16 cellular contexts compared by ENCODE assay signal in the genomic region with DNA sequence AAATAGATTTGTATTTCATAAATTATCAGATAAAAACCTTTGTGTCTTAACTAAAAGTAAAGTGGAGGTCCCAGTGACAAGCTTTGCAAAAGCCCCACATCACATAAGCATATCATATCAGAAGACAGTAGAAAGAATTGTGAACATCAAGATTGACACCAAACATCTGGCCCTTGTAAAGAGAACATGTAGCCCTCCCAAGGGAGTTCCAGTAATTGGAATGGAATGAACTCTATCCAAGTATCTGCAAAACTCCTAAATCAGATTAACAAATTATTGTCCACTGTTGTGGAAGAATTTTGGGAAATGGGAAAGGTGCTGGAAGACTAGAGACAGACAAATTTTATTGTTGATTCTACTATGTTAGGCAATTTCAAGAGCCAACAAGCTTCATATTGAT.
"Had no signal": no experiment of that assay in that cellular context is flagged by ENCODE, and none has a peak within 500 bp of the region (broad histone marks: within the 10 kb centered on the region; RNA-seq: fewer than 3 reads in every experiment).

No MANE protein-coding gene starts in this region.

- H3K4me3 ChIP-seq: breast epithelium, dorsolateral prefrontal cortex, hepatocyte, left lung, lung, thoracic aorta, vagina had no signal

- DNase-seq: activated T-cell treated with anti-CD3 and anti-CD28 coated beads, Interleukin-2, amount 50 U/mL, for 24 hours; dorsolateral prefrontal cortex; effector memory CD8-positive, alpha-beta T cell; foreskin melanocyte; immature natural killer cell; left lung; natural killer cell; stimulated activated CD4-positive, alpha-beta T cell treated with anti-CD3 and anti-CD28 coated beads, Interleukin-2, amount 100 ng/mL, for 48 hours; stimulated activated CD8-positive, alpha-beta memory T cell treated with anti-CD3 and anti-CD28 coated beads, Interleukin-4, amount 100 ng/mL, for 48 hours; stimulated activated naive B cell treated with anti-CD40 and anti-IgM and Interleukin-4, amounts not matched to agents 10 μg/mL and 1 μg/mL and 100 μg/mL, for 72 hours; T-helper 9 cell had no signal

- H2AFZ ChIP-seq: hepatocyte had no signal

- H3K27ac ChIP-seq: breast epithelium, dorsolateral prefrontal cortex, hepatocyte, left lung, thoracic aorta, vagina had no signal

- H3K9me3 ChIP-seq: breast epithelium, thoracic aorta, vagina had no signal

- H3K79me2 ChIP-seq: hepatocyte had no signal

- H3K4me1 ChIP-seq: breast epithelium, left lung, vagina had no signal

- H3K36me3 ChIP-seq: breast epithelium, left lung, thoracic aorta, vagina had no signal

- H3K4me2 ChIP-seq: hepatocyte had no signal

- H3K27me3 ChIP-seq: breast epithelium, dorsolateral prefrontal cortex, hepatocyte, left lung, vagina had no signal
